In genomic region chr2:96505231-96505889, GRCh38 we compare ENCODE assay signal across 9 cellular contexts. TPM values are rescaled to one million over a fixed set of nuclear protein-coding genes. Genes with fewer than 3 reads are reported as not detected.
DNase-seq lines count a peak whose midpoint lies in the region; ATAC-seq and TF ChIP-seq lines count a peak whose summit lies in the region.
"Had no signal": no experiment of that assay in that cellular context is flagged by ENCODE, and none has a peak within 500 bp of the region (broad histone marks: within the 10 kb centered on the region; RNA-seq: fewer than 3 reads in every experiment).

TSS of gene NEURL3 (minus strand) at chr2:96505357. CDS start at chr2:96505286, 71 bp downstream.

- H3K27ac ChIP-seq in trophoblast cell (ENCODE audit: low read depth, low read length) (peak within 1 kb of the TSS; percentile 49), uterus (no peak within 1 kb of the TSS)

- H3K79me1 ChIP-seq in trophoblast cell (ENCODE audit: low read length) = peaks cover 12% of the 10 kb centered on the region

- H3K9me3 ChIP-seq in trophoblast cell (ENCODE audit: insufficient read depth, low read depth, low read length) (no peaks in the 10 kb centered on the region), uterus (no peaks in the 10 kb centered on the region)

- no peak within 1 kb of the TSS for H3K9ac ChIP-seq in trophoblast cell (ENCODE audit: low read length)

- H3K18ac ChIP-seq in trophoblast cell (ENCODE audit: low read length) = no peak within 1 kb of the TSS

- TF ChIP-seq CTCF in epithelial cell of esophagus (IDR thresholded peaks at IDR 0.05; ENCODE audit: insufficient read depth, low read depth, low read length, missing control alignments) = no peak
- TF ChIP-seq CTCF in uterus (IDR thresholded peaks at IDR 0.05) = no peak

- DNase-seq in NCI-H526 treated with DMSO at 0.1 percent for 48 hours (lab: John Stamatoyannopoulos, UW) (peak; percentile 24), epithelial cell of esophagus (ENCODE audit: low read depth) (peak; percentile 84), trophoblast cell (peak; percentile 59 to 61), uterus (no peak), left ventricle myocardium superior (no peak)
- DNase-seq: NCI-H1048 had no signal

- H4K12ac ChIP-seq in trophoblast cell (ENCODE audit: low read depth, low read length) = no peak within 1 kb of the TSS

- peak within 1 kb of the TSS; percentile 61 for H2BK120ac ChIP-seq in trophoblast cell (ENCODE audit: insufficient read depth, low read length, poor library complexity)

- no peak within 1 kb of the TSS for H3K4me3 ChIP-seq in epithelial cell of esophagus (ENCODE audit: low read length)
- H3K4me3 ChIP-seq in trophoblast cell (ENCODE audit: low read depth, low read length) = no peak within 1 kb of the TSS
- no peak within 1 kb of the TSS for H3K4me3 ChIP-seq in uterus

- H3K4ac ChIP-seq in trophoblast cell (ENCODE audit: low read depth, low read length) = no peak within 1 kb of the TSS

- peak within 1 kb of the TSS; percentile 10 for H3K4me2 ChIP-seq in trophoblast cell (ENCODE audit: low read length)

- H3K79me2 ChIP-seq in trophoblast cell (ENCODE audit: control insufficient read depth, insufficient read depth, low read length, poor library complexity) = no peaks in the 10 kb centered on the region

- peak within 1 kb of the TSS; percentile 74 for H4K91ac ChIP-seq in trophoblast cell (ENCODE audit: low read depth, low read length)

- H3K4me1 ChIP-seq in trophoblast cell (ENCODE audit: control insufficient read depth in 1 of 2, insufficient read depth in 2 of 2, low read length in 2 of 2) = peaks cover 42 to 44% of the 10 kb centered on the region in 2 experiments
- no peaks in the 10 kb centered on the region for H3K4me1 ChIP-seq in uterus

- H3K36me3 ChIP-seq in trophoblast cell (ENCODE audit: control insufficient read depth in 1 of 2, insufficient read depth in 2 of 2, low read length in 2 of 2) (no peaks in the 10 kb centered on the region), uterus (no peaks in the 10 kb centered on the region)

- H2BK5ac ChIP-seq in trophoblast cell (ENCODE audit: low read depth, low read length, poor library complexity) = peak within 1 kb of the TSS; percentile 34

- H4K8ac ChIP-seq in trophoblast cell (ENCODE audit: low read depth, low read length) = peak within 1 kb of the TSS; percentile 64

- H3K27me3 ChIP-seq in trophoblast cell (ENCODE audit: insufficient read depth, low read length) (no peaks in the 10 kb centered on the region), uterus (no peaks in the 10 kb centered on the region)

- H3K23ac ChIP-seq in trophoblast cell (ENCODE audit: low read length) = no peak within 1 kb of the TSS

- no peak for ATAC-seq in HG02759 (IDR thresholded peaks at IDR 0.05; ENCODE audit: unreplicated experiment)
- ATAC-seq in HG02610 (IDR thresholded peaks at IDR 0.05; ENCODE audit: unreplicated experiment) = no peak
- no peak for ATAC-seq in left ventricle myocardium superior

- intact Hi-C loops in uterus (cut with DNase I; ENCODE audit: low total_unique reads) (loop anchor here (5.0 kb wide), 1 partner anchor 98 kb away; no protein-coding TSS in a partner anchor), left ventricle myocardium superior (cut with micrococcal nuclease) (loop anchor here (5.0 kb wide), 1 partner anchor 98 kb away; no protein-coding TSS in a partner anchor)

- TF ChIP-seq POLR2A in GM18526 (IDR thresholded peaks at IDR 0.05; ENCODE audit: extremely low read depth, insufficient read length) = peak; percentile 43
- no peak for TF ChIP-seq POLR2A in uterus (IDR thresholded peaks at IDR 0.05)

- WGBS in trophoblast cell (ENCODE audit: extremely low coverage, insufficient coverage, insufficient read length) = no CpG with 5 or more reads among the region's 9 CpGs

- peak within 1 kb of the TSS; percentile 50 for H2AFZ ChIP-seq in trophoblast cell (ENCODE audit: insufficient read depth, low read length, poor library complexity)

- H3K14ac ChIP-seq in trophoblast cell (ENCODE audit: low read length) = peak within 1 kb of the TSS; percentile 33

- peak within 1 kb of the TSS; percentile 50 for H2AK5ac ChIP-seq in trophoblast cell (ENCODE audit: low read length)

- peak within 1 kb of the TSS; percentile 2 for H2BK12ac ChIP-seq in trophoblast cell (ENCODE audit: low read length)

RNA-seq across cellular contexts. Expression of gene NEURL3, which starts in this region (rescaled TPM):
- polyA plus RNA-seq in trophoblast cell (2013) = 0.47 and 0.51 TPM in 2 replicates
- total RNA-seq in uterus (not detected), left ventricle myocardium superior (not detected)

Comparison
In these comparisons a context has a peak if more than half of its experiments do, and no peak if none do; other contexts are left out.
1. DNase-seq: peak in NCI-H526 treated with DMSO at 0.1 percent for 48 hours (single experiment), epithelial cell of esophagus (single experiment) and trophoblast cell (2 of 2); none in uterus (0 of 2) and left ventricle myocardium superior (single experiment).